Comparison of ENCODE assay signal across 9 cellular contexts in genomic region chr19:34985249-34986022, GRCh38. TPM values are rescaled to one million over a fixed set of nuclear protein-coding genes. Genes with fewer than 3 reads are reported as not detected.
A peak's percentile ranks its signal among the peaks of the same experiment; 100 is the strongest.
DNase-seq lines count a peak whose midpoint lies in the region; ATAC-seq and TF ChIP-seq lines count a peak whose summit lies in the region.
"Had no signal": no experiment of that assay in that cellular context is flagged by ENCODE, and none has a peak within 500 bp of the region (broad histone marks: within the 10 kb centered on the region; RNA-seq: fewer than 3 reads in every experiment).

No MANE protein-coding gene starts in this region.

- peaks cover 15% of the 10 kb centered on the region for H3K4me1 Mint-ChIP-seq in activated CD4-positive, alpha-beta T cell treated with anti-CD3 and anti-CD28 coated beads, Interleukin-2, amount 10 ng/mL, durations not matched to agents 7 days and 5 days
- peaks cover 49% of the 10 kb centered on the region for H3K4me1 Mint-ChIP-seq in activated naive CD8-positive, alpha-beta T cell treated with anti-CD3 and anti-CD28 coated beads, Interleukin-2, amount 50 U/mL, for 24 hours
- peaks cover 5% of the 10 kb centered on the region for H3K4me1 Mint-ChIP-seq in type B pancreatic cell (ENCODE audit: unreplicated experiment)

- ATAC-seq in activated naive CD8-positive, alpha-beta T cell treated with anti-CD3 and anti-CD28 coated beads, Interleukin-2, amount 50 U/mL, for 24 hours, result peak; percentile 48
- ATAC-seq in activated CD4-positive, CD25-positive, alpha-beta regulatory T cell treated with anti-CD3 and anti-CD28 coated beads, Interleukin-2, amount 50 U/mL, for 24 hours, result no peak

- H3K4me3 ChIP-seq in coronary artery, result no peak overlapping the region

- CTCF ChIA-PET in activated CD4-positive, alpha-beta T cell treated with anti-CD3 and anti-CD28 coated beads, Interleukin-2, amount 10 ng/mL, durations not matched to agents 7 days and 5 days (lab: Charles Lee), result interaction anchor here (0.6 kb wide), 1 partner anchor 82 kb away, joined by 4 read pairs; no protein-coding TSS in a partner anchor

- H3K4me3 Mint-ChIP-seq in activated CD4-positive, alpha-beta T cell treated with anti-CD3 and anti-CD28 coated beads, Interleukin-2, amount 10 ng/mL, durations not matched to agents 7 days and 5 days, result no peak overlapping the region
- H3K4me3 Mint-ChIP-seq in activated naive CD8-positive, alpha-beta T cell treated with anti-CD3 and anti-CD28 coated beads, Interleukin-2, amount 50 U/mL, for 24 hours, result peak overlapping the region; percentile 49
- H3K4me3 Mint-ChIP-seq in type B pancreatic cell, result peak overlapping the region; percentile 29

- DNase-seq in activated CD4-positive, alpha-beta T cell treated with anti-CD3 and anti-CD28 coated beads, Interleukin-2, amount 10 ng/mL, durations not matched to agents 7 days and 5 days, result peak; percentile 35
- no peak for DNase-seq in activated CD4-positive, alpha-beta T cell treated with anti-CD3 and anti-CD28 coated beads for 1 hour
- DNase-seq in activated naive CD8-positive, alpha-beta T cell treated with anti-CD3 and anti-CD28 coated beads, Interleukin-2, amount 50 U/mL, for 24 hours, result peak; percentile 44
- peak; percentile 27 for DNase-seq in left kidney (ENCODE audit: low read depth, low spot score)
- DNase-seq in type B pancreatic cell (ENCODE audit: extremely low spot score, unreplicated experiment), result no peak
- no peak for DNase-seq in activated CD4-positive, CD25-positive, alpha-beta regulatory T cell treated with anti-CD3 and anti-CD28 coated beads, Interleukin-2, amount 50 U/mL, for 72 hours
- DNase-seq in coronary artery (ENCODE audit: low spot score), result no peak

- H3K9me3 Mint-ChIP-seq in activated CD4-positive, alpha-beta T cell treated with anti-CD3 and anti-CD28 coated beads, Interleukin-2, amount 10 ng/mL, durations not matched to agents 7 days and 5 days, result peaks cover 6% of the 10 kb centered on the region
- H3K9me3 Mint-ChIP-seq in activated naive CD8-positive, alpha-beta T cell treated with anti-CD3 and anti-CD28 coated beads, Interleukin-2, amount 50 U/mL, for 24 hours, result peaks cover 5% of the 10 kb centered on the region
- H3K9me3 Mint-ChIP-seq in type B pancreatic cell, result peaks cover 8% of the 10 kb centered on the region

- TF ChIP-seq CTCF in type B pancreatic cell (conservative IDR thresholded peaks at IDR 0.05) (no peak), coronary artery (IDR thresholded peaks at IDR 0.05) (no peak)

- H3K27ac Mint-ChIP-seq in activated CD4-positive, alpha-beta T cell treated with anti-CD3 and anti-CD28 coated beads, Interleukin-2, amount 10 ng/mL, durations not matched to agents 7 days and 5 days, result peak overlapping the region; percentile 78
- peak overlapping the region; percentile 71 for H3K27ac Mint-ChIP-seq in activated naive CD8-positive, alpha-beta T cell treated with anti-CD3 and anti-CD28 coated beads, Interleukin-2, amount 50 U/mL, for 24 hours
- H3K27ac Mint-ChIP-seq in type B pancreatic cell, result no peak overlapping the region

- H3K27me3 Mint-ChIP-seq in activated CD4-positive, alpha-beta T cell treated with anti-CD3 and anti-CD28 coated beads, Interleukin-2, amount 10 ng/mL, durations not matched to agents 7 days and 5 days, result peaks cover 2% of the 10 kb centered on the region
- no peaks in the 10 kb centered on the region for H3K27me3 Mint-ChIP-seq in activated naive CD8-positive, alpha-beta T cell treated with anti-CD3 and anti-CD28 coated beads, Interleukin-2, amount 50 U/mL, for 24 hours
- H3K27me3 Mint-ChIP-seq in type B pancreatic cell, result peaks cover 12% of the 10 kb centered on the region

- peak overlapping the region in 1 of 2 donors; percentile 56 for H3K27ac ChIP-seq in coronary artery

- POLR2A ChIA-PET in activated CD4-positive, alpha-beta T cell treated with anti-CD3 and anti-CD28 coated beads, Interleukin-2, amount 10 ng/mL, durations not matched to agents 7 days and 5 days (lab: Charles Lee), result no interaction called here

- peaks cover 4% of the 10 kb centered on the region for H3K36me3 Mint-ChIP-seq in activated CD4-positive, alpha-beta T cell treated with anti-CD3 and anti-CD28 coated beads, Interleukin-2, amount 10 ng/mL, durations not matched to agents 7 days and 5 days (ENCODE audit: low read depth)
- H3K36me3 Mint-ChIP-seq in activated naive CD8-positive, alpha-beta T cell treated with anti-CD3 and anti-CD28 coated beads, Interleukin-2, amount 50 U/mL, for 24 hours (ENCODE audit: low read depth), result peaks cover 3% of the 10 kb centered on the region
- no peaks in the 10 kb centered on the region for H3K36me3 Mint-ChIP-seq in type B pancreatic cell

RNA-seq across cellular contexts. Expression of gene GRAMD1A, which starts 14.7 kb away (rescaled TPM):
- total RNA-seq in activated CD4-positive, alpha-beta T cell treated with anti-CD3 and anti-CD28 coated beads, Interleukin-2, amount 10 ng/mL, durations not matched to agents 7 days and 5 days, result 100 to 1,000 TPM; 106 to 114 TPM
- total RNA-seq in type B pancreatic cell (ENCODE audit: low replicate concordance), result 35.2 and 79.6 TPM in 2 replicates

RNA-seq across cellular contexts. Expression of gene ZNF792, which starts 21.4 kb away (rescaled TPM):
- total RNA-seq in activated CD4-positive, alpha-beta T cell treated with anti-CD3 and anti-CD28 coated beads, Interleukin-2, amount 10 ng/mL, durations not matched to agents 7 days and 5 days, result 10 to 100 TPM; 14.8 to 15.3 TPM
- 5.8 and 6.5 TPM in 2 replicates for total RNA-seq in type B pancreatic cell (ENCODE audit: low replicate concordance)

RNA-seq across cellular contexts. Expression of gene SCN1B, which starts 44.8 kb away (rescaled TPM):
- total RNA-seq in activated CD4-positive, alpha-beta T cell treated with anti-CD3 and anti-CD28 coated beads, Interleukin-2, amount 10 ng/mL, durations not matched to agents 7 days and 5 days, result under 1 TPM; 0.50 to 0.97 TPM
- 0.88 and 1.1 TPM in 2 replicates for total RNA-seq in type B pancreatic cell (ENCODE audit: low replicate concordance)

RNA-seq across cellular contexts. Expression of gene HPN, which starts 56.1 kb away (rescaled TPM):
- total RNA-seq in activated CD4-positive, alpha-beta T cell treated with anti-CD3 and anti-CD28 coated beads, Interleukin-2, amount 10 ng/mL, durations not matched to agents 7 days and 5 days, result not detected
- 15.1 and 17.1 TPM in 2 replicates for total RNA-seq in type B pancreatic cell (ENCODE audit: low replicate concordance)
- total RNA-seq: NCI-H460 had no signal

RNA-seq across cellular contexts. Expression of gene ZNF30, which starts 58.7 kb away (rescaled TPM):
- 1 to 10 TPM; 4.0 to 4.8 TPM for total RNA-seq in activated CD4-positive, alpha-beta T cell treated with anti-CD3 and anti-CD28 coated beads, Interleukin-2, amount 10 ng/mL, durations not matched to agents 7 days and 5 days
- total RNA-seq in type B pancreatic cell (ENCODE audit: low replicate concordance), result 4.0 and 6.9 TPM in 2 replicates

Comparison
In these comparisons a context has a peak if more than half of its experiments do, and no peak if none do; other contexts are left out.
1. DNase-seq: peak in activated CD4-positive, alpha-beta T cell treated with anti-CD3 and anti-CD28 coated beads, Interleukin-2, amount 10 ng/mL, durations not matched to agents 7 days and 5 days (single experiment), activated naive CD8-positive, alpha-beta T cell treated with anti-CD3 and anti-CD28 coated beads, Interleukin-2, amount 50 U/mL, for 24 hours (single experiment) and left kidney (single experiment); none in activated CD4-positive, alpha-beta T cell treated with anti-CD3 and anti-CD28 coated beads for 1 hour (single experiment), type B pancreatic cell (single experiment), activated CD4-positive, CD25-positive, alpha-beta regulatory T cell treated with anti-CD3 and anti-CD28 coated beads, Interleukin-2, amount 50 U/mL, for 72 hours (single experiment) and coronary artery (single experiment).